1 cellular context compared by ENCODE assay signal in genomic region chr2:231706731-231707624, GRCh38.
TF ChIP-seq lines count a peak whose summit lies in the region.

No MANE protein-coding gene starts in this region.

TF ChIP-seq in HepG2, 621 proteins besides CTCF, POLR2A, EP300 and RAD21 (continued from another document and continues in another):
- TF ChIP-seq ZXDC (CRISPR knock-in tag; IDR thresholded peaks at IDR 0.05) (peak; percentile 83; the same call in 1 of the 2 replicates), ZBTB34 (CRISPR knock-in tag; IDR thresholded peaks at IDR 0.05) (peak; percentile 63; the same call in 1 of the 2 replicates), ZNF576 (CRISPR knock-in tag; IDR thresholded peaks at IDR 0.05) (no peak; the same call in none of the 2 replicates), ZNF883 (CRISPR knock-in tag; IDR thresholded peaks at IDR 0.05; ENCODE audit: not compliant biosample characterization) (no peak), NR2F1 (CRISPR knock-in tag; IDR thresholded peaks at IDR 0.05) (0 out of 4 replicates have a peak, but pooled peaks of 1 of the 2 experiments have one; percentile 3), ZBTB38 (CRISPR knock-in tag; IDR thresholded peaks at IDR 0.05) (no peak), ELF4 (CRISPR knock-in tag; IDR thresholded peaks at IDR 0.05; ENCODE audit: borderline replicate concordance) (no peak), JUN (CRISPR knock-in tag; IDR thresholded peaks at IDR 0.05) (no peak; the same call in 1 of the 2 replicates), FOXO4 (CRISPR knock-in tag; conservative IDR thresholded peaks at IDR 0.05) (no peak), ASH2L (IDR thresholded peaks at IDR 0.05; ENCODE audit: insufficient read length, low read depth, low read length) (peak; percentile 83), ZNF782 (CRISPR knock-in tag; IDR thresholded peaks at IDR 0.05; ENCODE audit: borderline replicate concordance) (no peak; the same call in 1 of the 2 replicates), DPF2 (CRISPR knock-in tag; IDR thresholded peaks at IDR 0.05; ENCODE audit: borderline replicate concordance, low read depth) (no peak), SALL1 (CRISPR knock-in tag; IDR thresholded peaks at IDR 0.05) (peak; percentile 44; the same call in 1 of the 2 replicates), MEF2D (CRISPR knock-in tag; IDR thresholded peaks at IDR 0.05) (peak; percentile 75; the same call in 1 of the 2 replicates), REXO4 (CRISPR knock-in tag; IDR thresholded peaks at IDR 0.05; ENCODE audit: borderline replicate concordance) (no peak), ZMAT3 (CRISPR knock-in tag; conservative IDR thresholded peaks at IDR 0.05) (peak; percentile 74; the same call in 1 of the 2 replicates), RCOR2 (CRISPR knock-in tag; IDR thresholded peaks at IDR 0.05) (no peak; the same call in 1 of the 2 replicates), ZFP36L2 (CRISPR knock-in tag; IDR thresholded peaks at IDR 0.05) (no peak), TBX3 (IDR thresholded peaks at IDR 0.05; ENCODE audit: borderline replicate concordance) (peak; percentile 51; the same call in 1 of the 2 replicates), PCBP1 (IDR thresholded peaks at IDR 0.05; ENCODE audit: borderline replicate concordance, low read depth, low read length) (peak; percentile 72; the same call in 1 of the 2 replicates), MED8 (CRISPR knock-in tag; IDR thresholded peaks at IDR 0.05; ENCODE audit: insufficient replicate concordance) (peak; percentile 45), POGZ (CRISPR knock-in tag; IDR thresholded peaks at IDR 0.05) (peak; percentile 96), CREB3 (CRISPR knock-in tag; IDR thresholded peaks at IDR 0.05) (no peak; the same call in 1 of the 2 replicates), ZNF446 (CRISPR knock-in tag; IDR thresholded peaks at IDR 0.05) (peak; percentile 71), ZNF263 (CRISPR knock-in tag; IDR thresholded peaks at IDR 0.05) (no peak), ZNF33B (CRISPR knock-in tag; IDR thresholded peaks at IDR 0.05) (no peak), ZBTB43 (CRISPR knock-in tag; conservative IDR thresholded peaks at IDR 0.05) (no peak), ATF5 (CRISPR knock-in tag; IDR thresholded peaks at IDR 0.05; ENCODE audit: low read depth) (no peak), GABPB1 (CRISPR knock-in tag; IDR thresholded peaks at IDR 0.05) (peak; percentile 85), ZNF234 (CRISPR knock-in tag; conservative IDR thresholded peaks at IDR 0.05) (peak; percentile 57; the same call in 1 of the 2 replicates), ZNF256 (CRISPR knock-in tag; conservative IDR thresholded peaks at IDR 0.05) (peak; percentile 14; the same call in 1 of the 2 replicates), ZNF160 (CRISPR knock-in tag; IDR thresholded peaks at IDR 0.05) (no peak), SP5 (CRISPR knock-in tag; IDR thresholded peaks at IDR 0.05; ENCODE audit: borderline replicate concordance, low read depth) (no peak), SIX1 (CRISPR knock-in tag; IDR thresholded peaks at IDR 0.05; ENCODE audit: borderline replicate concordance) (no peak)
- TF ChIP-seq, protein P1, sequence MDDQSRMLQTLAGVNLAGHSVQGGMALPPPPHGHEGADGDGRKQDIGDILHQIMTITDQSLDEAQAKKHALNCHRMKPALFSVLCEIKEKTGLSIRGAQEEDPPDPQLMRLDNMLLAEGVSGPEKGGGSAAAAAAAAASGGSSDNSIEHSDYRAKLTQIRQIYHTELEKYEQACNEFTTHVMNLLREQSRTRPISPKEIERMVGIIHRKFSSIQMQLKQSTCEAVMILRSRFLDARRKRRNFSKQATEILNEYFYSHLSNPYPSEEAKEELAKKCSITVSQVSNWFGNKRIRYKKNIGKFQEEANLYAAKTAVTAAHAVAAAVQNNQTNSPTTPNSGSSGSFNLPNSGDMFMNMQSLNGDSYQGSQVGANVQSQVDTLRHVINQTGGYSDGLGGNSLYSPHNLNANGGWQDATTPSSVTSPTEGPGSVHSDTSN (CRISPR knock-in tag; IDR thresholded peaks at IDR 0.05; ENCODE audit: borderline replicate concordance), result no peak; the same call in 1 of the 2 replicates
- TF ChIP-seq, protein P2, sequence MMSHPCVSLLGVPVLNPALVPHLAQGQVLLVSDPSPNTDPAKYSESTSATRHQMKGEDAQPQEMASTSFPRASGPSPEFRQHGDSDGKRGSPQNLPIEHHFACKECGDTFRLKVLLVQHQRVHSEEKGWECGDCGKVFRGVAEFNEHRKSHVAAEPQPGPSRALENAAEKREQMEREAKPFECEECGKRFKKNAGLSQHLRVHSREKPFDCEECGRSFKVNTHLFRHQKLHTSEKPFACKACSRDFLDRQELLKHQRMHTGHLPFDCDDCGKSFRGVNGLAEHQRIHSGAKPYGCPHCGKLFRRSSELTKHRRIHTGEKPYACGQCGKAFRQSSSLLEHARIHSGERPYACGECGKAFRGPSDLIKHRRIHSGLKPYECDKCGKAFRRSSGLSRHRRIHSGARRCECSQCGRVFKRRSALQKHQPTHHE (CRISPR knock-in tag; IDR thresholded peaks at IDR 0.05; ENCODE audit: borderline replicate concordance), result peak; percentile 66; the same call in 1 of the 2 replicates
- TF ChIP-seq, protein P3, sequence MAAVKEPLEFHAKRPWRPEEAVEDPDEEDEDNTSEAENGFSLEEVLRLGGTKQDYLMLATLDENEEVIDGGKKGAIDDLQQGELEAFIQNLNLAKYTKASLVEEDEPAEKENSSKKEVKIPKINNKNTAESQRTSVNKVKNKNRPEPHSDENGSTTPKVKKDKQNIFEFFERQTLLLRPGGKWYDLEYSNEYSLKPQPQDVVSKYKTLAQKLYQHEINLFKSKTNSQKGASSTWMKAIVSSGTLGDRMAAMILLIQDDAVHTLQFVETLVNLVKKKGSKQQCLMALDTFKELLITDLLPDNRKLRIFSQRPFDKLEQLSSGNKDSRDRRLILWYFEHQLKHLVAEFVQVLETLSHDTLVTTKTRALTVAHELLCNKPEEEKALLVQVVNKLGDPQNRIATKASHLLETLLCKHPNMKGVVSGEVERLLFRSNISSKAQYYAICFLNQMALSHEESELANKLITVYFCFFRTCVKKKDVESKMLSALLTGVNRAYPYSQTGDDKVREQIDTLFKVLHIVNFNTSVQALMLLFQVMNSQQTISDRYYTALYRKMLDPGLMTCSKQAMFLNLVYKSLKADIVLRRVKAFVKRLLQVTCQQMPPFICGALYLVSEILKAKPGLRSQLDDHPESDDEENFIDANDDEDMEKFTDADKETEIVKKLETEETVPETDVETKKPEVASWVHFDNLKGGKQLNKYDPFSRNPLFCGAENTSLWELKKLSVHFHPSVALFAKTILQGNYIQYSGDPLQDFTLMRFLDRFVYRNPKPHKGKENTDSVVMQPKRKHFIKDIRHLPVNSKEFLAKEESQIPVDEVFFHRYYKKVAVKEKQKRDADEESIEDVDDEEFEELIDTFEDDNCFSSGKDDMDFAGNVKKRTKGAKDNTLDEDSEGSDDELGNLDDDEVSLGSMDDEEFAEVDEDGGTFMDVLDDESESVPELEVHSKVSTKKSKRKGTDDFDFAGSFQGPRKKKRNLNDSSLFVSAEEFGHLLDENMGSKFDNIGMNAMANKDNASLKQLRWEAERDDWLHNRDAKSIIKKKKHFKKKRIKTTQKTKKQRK (IDR thresholded peaks at IDR 0.05; ENCODE audit: low read length), result no peak
- TF ChIP-seq, protein P4, sequence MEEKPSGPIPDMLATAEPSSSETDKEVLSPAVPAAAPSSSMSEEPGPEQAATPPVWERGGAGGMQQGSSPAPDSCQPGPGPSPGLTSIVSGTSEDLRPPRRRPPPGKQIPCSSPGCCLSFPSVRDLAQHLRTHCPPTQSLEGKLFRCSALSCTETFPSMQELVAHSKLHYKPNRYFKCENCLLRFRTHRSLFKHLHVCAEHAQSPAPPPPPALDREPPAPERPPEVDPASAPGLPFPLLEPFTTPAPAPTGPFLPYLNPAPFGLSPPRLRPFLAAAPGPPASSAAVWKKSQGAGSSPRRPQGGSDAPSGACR (CRISPR knock-in tag; IDR thresholded peaks at IDR 0.05), result peak; percentile 91
- TF ChIP-seq, protein P5, sequence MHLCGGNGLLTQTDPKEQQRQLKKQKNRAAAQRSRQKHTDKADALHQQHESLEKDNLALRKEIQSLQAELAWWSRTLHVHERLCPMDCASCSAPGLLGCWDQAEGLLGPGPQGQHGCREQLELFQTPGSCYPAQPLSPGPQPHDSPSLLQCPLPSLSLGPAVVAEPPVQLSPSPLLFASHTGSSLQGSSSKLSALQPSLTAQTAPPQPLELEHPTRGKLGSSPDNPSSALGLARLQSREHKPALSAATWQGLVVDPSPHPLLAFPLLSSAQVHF (CRISPR knock-in tag; IDR thresholded peaks at IDR 0.05), result peak; percentile 70
